ENCODE assay signal across 9 cellular contexts in the genomic region with DNA sequence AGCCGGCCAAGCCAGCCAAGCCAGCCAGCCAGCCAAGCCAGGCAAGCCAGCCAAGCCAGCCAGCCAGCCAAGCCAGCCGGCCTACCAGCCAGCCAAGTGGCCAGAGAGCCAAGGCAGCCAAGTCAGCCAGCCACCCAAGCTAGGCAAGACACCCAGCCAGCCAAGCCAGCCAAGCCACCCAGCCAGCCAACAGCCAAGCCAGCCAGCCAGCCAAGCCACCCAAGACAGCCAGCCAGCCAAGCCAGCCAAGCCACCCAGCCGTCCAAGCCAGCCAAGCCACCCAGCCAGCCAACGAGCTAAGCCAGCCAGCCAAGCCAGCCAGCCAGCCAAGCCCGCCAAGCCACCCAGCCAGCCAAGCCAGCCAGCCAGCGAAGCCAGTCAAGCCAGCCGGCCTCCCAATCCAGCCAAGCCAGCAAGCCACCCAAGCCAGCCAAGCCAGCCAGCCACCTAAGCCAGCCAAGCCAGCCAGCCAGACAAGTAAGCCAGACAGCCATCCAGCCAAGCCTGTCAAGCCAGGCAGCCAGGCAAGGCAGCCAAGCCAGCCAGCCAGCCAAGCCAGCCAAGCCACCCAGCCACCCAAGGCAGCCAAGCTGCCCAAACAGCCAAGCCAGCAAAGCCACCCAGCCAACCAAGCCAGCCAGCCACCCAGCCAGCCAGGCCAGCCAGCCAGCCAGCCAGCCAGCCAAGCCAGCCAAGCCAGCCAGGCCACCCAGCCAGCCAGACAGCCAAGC.
DNase-seq lines count a peak whose midpoint lies in the region; ATAC-seq and TF ChIP-seq lines count a peak whose summit lies in the region.
"Had no signal": no experiment of that assay in that cellular context is flagged by ENCODE, and none has a peak within 500 bp of the region (broad histone marks: within the 10 kb centered on the region; RNA-seq: fewer than 3 reads in every experiment).

No MANE protein-coding gene starts in this region.

- no peak overlapping the region for H3K27ac Mint-ChIP-seq in CD14-positive monocyte
- no peak overlapping the region for H3K27ac Mint-ChIP-seq in neural progenitor cell

- intact Hi-C loops in CD14-positive monocyte (cut with micrococcal nuclease), result loop anchor here in 1 of 2 donors (1.0 to 10.0 kb wide), 2 partner anchors 8 to 64 kb away; no protein-coding TSS in a partner anchor

- no peak for ATAC-seq in HG02981 (IDR thresholded peaks at IDR 0.05; ENCODE audit: unreplicated experiment)
- no peak for ATAC-seq in HG03571 (IDR thresholded peaks at IDR 0.05; ENCODE audit: unreplicated experiment)
- ATAC-seq: left lung had no signal

- no peaks in the 10 kb centered on the region for H3K27me3 ChIP-seq in neural progenitor cell
- H3K27me3 ChIP-seq: left lung had no signal

- H2AFZ ChIP-seq in neural progenitor cell (replicated peaks), result no peak overlapping the region

- DNase-seq in CD14-positive monocyte (ENCODE audit: low spot score), result peak; percentile 95
- peak; percentile 52 for DNase-seq in RPMI8226
- DNase-seq in ecto neural progenitor cell (ENCODE audit: low spot score), result peak; percentile 93
- DNase-seq in neural progenitor cell (ENCODE audit: low spot score), result peak; percentile 47
- DNase-seq in AML-193 (lab: John Stamatoyannopoulos, UW), result no peak
- no peak for DNase-seq in substantia nigra (lab: John Stamatoyannopoulos, UW)

- H3K27ac ChIP-seq in neural progenitor cell, result no peak overlapping the region
- H3K27ac ChIP-seq in substantia nigra (ENCODE audit: low read depth, low read length, poor library complexity, severe bottlenecking), result no peak overlapping the region
- H3K27ac ChIP-seq: left lung had no signal

- H4K20me1 ChIP-seq in neural progenitor cell (ENCODE audit: low read depth), result no peaks in the 10 kb centered on the region

- H3K4me3 ChIP-seq in neural progenitor cell, result no peak overlapping the region
- H3K4me3 ChIP-seq: left lung had no signal

- no peak overlapping the region for H3K4me3 Mint-ChIP-seq in CD14-positive monocyte
- no peak overlapping the region for H3K4me3 Mint-ChIP-seq in neural progenitor cell

- H3K9me3 ChIP-seq in neural progenitor cell (ENCODE audit: low read depth), result peaks cover 27% of the 10 kb centered on the region

- H3K9ac ChIP-seq in neural progenitor cell, result no peak overlapping the region

- H3K9me3 Mint-ChIP-seq in CD14-positive monocyte, result peaks cover 3 to 9% (median 6%) of the 10 kb centered on the region in 7 donors
- peaks cover 11% of the 10 kb centered on the region for H3K9me3 Mint-ChIP-seq in neural progenitor cell

- no peaks in the 10 kb centered on the region for H3K36me3 Mint-ChIP-seq in CD14-positive monocyte
- peaks cover 4% of the 10 kb centered on the region for H3K36me3 Mint-ChIP-seq in neural progenitor cell

- H3K79me2 ChIP-seq in neural progenitor cell (ENCODE audit: low read depth), result no peaks in the 10 kb centered on the region

- no peak for TF ChIP-seq CTCF in CD14-positive monocyte (IDR thresholded peaks at IDR 0.05)
- no peak for TF ChIP-seq CTCF in neural progenitor cell (IDR thresholded peaks at IDR 0.05)

- H3K27me3 Mint-ChIP-seq in CD14-positive monocyte (ENCODE audit: low read depth in 3 of 3), result no peaks in the 10 kb centered on the region
- H3K27me3 Mint-ChIP-seq in neural progenitor cell (ENCODE audit: insufficient read depth, low read depth), result no peaks in the 10 kb centered on the region

- H3K4me1 ChIP-seq in neural progenitor cell, result no peaks in the 10 kb centered on the region
- H3K4me1 ChIP-seq: left lung had no signal

- no peaks in the 10 kb centered on the region for H3K36me3 ChIP-seq in neural progenitor cell
- H3K36me3 ChIP-seq: left lung had no signal

- H3K4me1 Mint-ChIP-seq in CD14-positive monocyte (no peaks in the 10 kb centered on the region), neural progenitor cell (no peaks in the 10 kb centered on the region)

- no peaks in the 10 kb centered on the region for H3F3A ChIP-seq in neural progenitor cell (ENCODE audit: low read depth)

- H3K4me2 ChIP-seq in neural progenitor cell, result no peak overlapping the region

Comparison
In these comparisons a context has a peak if more than half of its experiments do, and no peak if none do; other contexts are left out.
1. DNase-seq: peak in CD14-positive monocyte (single experiment), RPMI8226 (single experiment), ecto neural progenitor cell (single experiment) and neural progenitor cell (single experiment); none in AML-193 (0 of 2) and substantia nigra (0 of 49).